In the genomic region with DNA sequence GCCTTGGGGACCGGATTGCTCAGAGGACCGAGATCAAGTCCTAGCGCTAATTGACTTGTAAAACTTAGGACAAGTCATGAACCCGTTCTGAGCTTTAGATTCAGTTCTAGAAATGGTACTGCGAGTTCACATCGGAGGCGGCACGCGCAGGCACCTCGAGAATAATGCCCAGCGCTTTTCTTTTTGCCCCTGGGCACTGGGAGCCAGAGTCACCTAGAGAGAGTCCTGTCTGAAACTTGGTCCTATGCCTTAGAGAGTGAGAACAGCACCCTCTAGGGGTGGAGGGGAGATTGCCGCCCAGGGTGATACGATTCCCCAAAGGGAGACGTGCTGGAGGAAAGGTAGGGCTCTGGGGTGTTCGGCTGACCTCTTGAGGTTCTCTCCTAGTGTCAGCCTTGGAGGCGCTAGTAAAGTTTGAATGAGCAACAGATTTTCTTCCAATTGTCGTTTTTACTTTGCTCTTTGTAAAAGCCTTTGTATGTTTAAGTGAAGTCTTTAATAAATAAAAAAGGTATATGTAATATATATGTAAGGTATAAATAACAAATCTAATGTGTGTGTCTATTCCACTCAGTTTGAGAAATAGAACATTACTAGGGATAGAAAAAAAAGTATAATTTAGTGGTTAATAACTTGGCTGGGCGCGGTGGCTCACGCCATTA, we compare ENCODE assay signal across 8 cellular contexts.
DNase-seq lines count a peak whose midpoint lies in the region; ATAC-seq and TF ChIP-seq lines count a peak whose summit lies in the region.

No MANE protein-coding gene starts in this region.

- peak; percentile 96 for TF ChIP-seq CTCF in choroid plexus epithelial cell (conservative IDR thresholded peaks at IDR 0.05; ENCODE audit: low read depth, low read length)

- H3K4me3 ChIP-seq in choroid plexus epithelial cell (ENCODE audit: low read depth, low read length), result peak overlapping the region; percentile 99

- ATAC-seq in GM19035 (IDR thresholded peaks at IDR 0.05; ENCODE audit: unreplicated experiment) (peak; percentile 64), HG03354 (IDR thresholded peaks at IDR 0.05; ENCODE audit: poor library complexity, severe bottlenecking, unreplicated experiment) (peak; percentile 68)
- ATAC-seq in activated CD4-positive, CD25-positive, alpha-beta regulatory T cell treated with anti-CD3 and anti-CD28 coated beads, Interleukin-2, amount 50 U/mL, for 24 hours, result peak; percentile 61 to 65

- peak; percentile 86 for DNase-seq in AG20443 (ENCODE audit: low spot score)
- peak; percentile 96 for DNase-seq in NCI-H345 (lab: John Stamatoyannopoulos, UW)
- peak; percentile 91 for DNase-seq in choroid plexus epithelial cell (ENCODE audit: low read depth)
- peak; percentile 94 for DNase-seq in left kidney (ENCODE audit: low read depth, low spot score)
- DNase-seq in stimulated activated CD4-positive, alpha-beta T cell treated with anti-CD3 and anti-CD28 coated beads, Interleukin-1b, Interleukin-23, amount 100 ng/mL, for 48 hours, result peak; percentile 91

Comparison
In these comparisons a context has a peak if more than half of its experiments do, and no peak if none do; other contexts are left out.
1. Peak in every context shown above with its lines: DNase-seq, ATAC-seq and H3K4me3 ChIP-seq.